ENCODE assay signal across 1 cellular context in the genomic region with DNA sequence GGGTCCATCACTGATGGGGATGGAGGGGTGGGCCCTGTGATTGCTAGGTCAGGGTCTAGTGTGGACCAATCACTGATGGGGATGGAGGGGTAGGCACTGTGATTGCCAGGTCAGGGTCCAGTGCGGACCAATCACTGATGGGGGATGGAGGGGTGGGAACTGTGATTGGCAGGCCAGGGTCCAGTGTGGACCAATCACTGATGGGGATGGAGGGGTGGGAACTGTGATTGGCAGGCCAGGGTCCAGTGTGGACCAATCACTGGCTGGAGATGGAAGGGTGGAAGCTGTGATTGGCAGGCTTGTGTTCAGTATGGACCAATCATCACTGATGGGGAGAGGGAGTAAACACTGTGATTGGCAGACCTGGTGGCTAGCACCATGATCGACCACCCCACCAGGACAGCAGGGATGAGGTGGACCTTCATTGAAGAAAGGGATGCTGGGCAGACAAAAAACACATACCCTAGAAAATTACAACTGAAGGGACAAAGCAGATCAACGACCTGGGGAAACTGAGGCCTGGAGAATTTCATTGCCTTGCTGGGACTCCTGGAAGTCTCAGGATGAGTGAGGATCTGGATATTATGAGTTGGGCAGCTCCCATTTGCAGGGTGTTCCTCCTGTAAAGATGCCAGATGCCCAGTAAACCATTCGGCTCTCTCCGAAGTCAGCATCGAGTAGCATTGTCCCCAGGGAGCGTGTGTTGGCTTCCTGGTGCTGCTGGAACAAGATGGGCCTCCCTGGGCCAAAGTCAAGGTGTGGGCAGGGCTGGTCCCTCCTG.
TF ChIP-seq lines count a peak whose summit lies in the region.

No MANE protein-coding gene starts in this region.

TF ChIP-seq in SK-N-SH treated with all-trans-retinoic acid at 6 μM for 48 hours, 23 proteins besides CTCF, POLR2A, EP300 and RAD21 (continued from another document):
- TF ChIP-seq, protein P1, sequence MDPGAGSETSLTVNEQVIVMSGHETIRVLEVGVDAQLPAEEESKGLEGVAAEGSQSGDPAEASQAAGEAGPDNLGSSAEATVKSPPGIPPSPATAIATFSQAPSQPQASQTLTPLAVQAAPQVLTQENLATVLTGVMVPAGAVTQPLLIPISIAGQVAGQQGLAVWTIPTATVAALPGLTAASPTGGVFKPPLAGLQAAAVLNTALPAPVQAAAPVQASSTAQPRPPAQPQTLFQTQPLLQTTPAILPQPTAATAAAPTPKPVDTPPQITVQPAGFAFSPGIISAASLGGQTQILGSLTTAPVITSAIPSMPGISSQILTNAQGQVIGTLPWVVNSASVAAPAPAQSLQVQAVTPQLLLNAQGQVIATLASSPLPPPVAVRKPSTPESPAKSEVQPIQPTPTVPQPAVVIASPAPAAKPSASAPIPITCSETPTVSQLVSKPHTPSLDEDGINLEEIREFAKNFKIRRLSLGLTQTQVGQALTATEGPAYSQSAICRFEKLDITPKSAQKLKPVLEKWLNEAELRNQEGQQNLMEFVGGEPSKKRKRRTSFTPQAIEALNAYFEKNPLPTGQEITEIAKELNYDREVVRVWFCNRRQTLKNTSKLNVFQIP (CRISPR knock-in tag; IDR thresholded peaks at IDR 0.05; ENCODE audit: borderline replicate concordance, low read depth), result no peak
- no peak for TF ChIP-seq TOX (CRISPR knock-in tag; IDR thresholded peaks at IDR 0.05; ENCODE audit: borderline replicate concordance)
